Comparison of ENCODE assay signal across 19 cellular contexts in the genomic region with DNA sequence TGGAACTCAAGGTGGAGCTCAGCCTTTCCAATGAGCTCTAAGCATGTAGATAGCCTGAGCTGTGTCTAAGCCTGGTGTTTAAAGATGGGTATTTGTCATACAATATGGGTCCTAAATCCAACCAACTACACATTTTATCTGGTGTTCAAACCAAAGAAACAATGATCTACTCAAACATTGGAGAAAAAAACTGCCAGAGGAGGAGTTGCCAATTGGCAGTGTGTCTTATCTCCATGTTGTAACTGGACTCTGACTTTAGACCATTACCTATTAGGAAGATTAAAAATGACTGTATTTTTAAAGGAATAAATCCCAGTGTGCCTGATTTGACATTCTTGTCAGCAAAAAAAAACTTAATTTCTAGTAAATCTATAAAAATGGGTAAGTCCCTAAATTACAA.
DNase-seq lines count a peak whose midpoint lies in the region; ATAC-seq, FAIRE-seq and TF ChIP-seq lines count a peak whose summit lies in the region.
"Had no signal": no experiment of that assay in that cellular context is flagged by ENCODE, and none has a peak within 500 bp of the region (broad histone marks: within the 10 kb centered on the region; RNA-seq: fewer than 3 reads in every experiment).

No MANE protein-coding gene starts in this region.

- POLR2A ChIA-PET in HCT116 (lab: Charles Lee): no interaction called here

- intact Hi-C loops in HCT116 (cut with micrococcal nuclease) (no loop called here), mammary epithelial cell (cut with micrococcal nuclease) (no loop called here)

- no peak for TF ChIP-seq CTCF in HCT116 (IDR thresholded peaks at IDR 0.05 in 2 of 3, conservative IDR thresholded peaks at IDR 0.05 in 1 of 3; ENCODE audit: borderline replicate concordance in 1 of 3, insufficient read depth in 1 of 3, low read depth in 2 of 3, low read length in 2 of 3)
- no peak for TF ChIP-seq CTCF in mammary epithelial cell (conservative IDR thresholded peaks at IDR 0.05 in 1 of 2, IDR thresholded peaks at IDR 0.05 in 1 of 2; ENCODE audit: extremely low read depth in 1 of 2, insufficient read depth in 1 of 2, low read depth in 1 of 2, low read length in 2 of 2)

- no peaks in the 10 kb centered on the region for H3K9me2 ChIP-seq in HCT116 (ENCODE audit: insufficient read depth)

- H3K79me2 ChIP-seq in HCT116 (ENCODE audit: insufficient read depth, low read length): no peaks in the 10 kb centered on the region
- no peaks in the 10 kb centered on the region for H3K79me2 ChIP-seq in mammary epithelial cell (ENCODE audit: insufficient read depth, low read length)

- TF ChIP-seq POLR2A in GM12892 (IDR thresholded peaks at IDR 0.05; ENCODE audit: low read depth, low read length): no peak
- no peak for TF ChIP-seq POLR2A in HCT116 (IDR thresholded peaks at IDR 0.05; ENCODE audit: borderline replicate concordance, extremely low read depth, insufficient read depth, insufficient read length)

- no peak overlapping the region for H3K9ac ChIP-seq in HCT116 (ENCODE audit: low read length)
- no peak overlapping the region for H3K9ac ChIP-seq in mammary epithelial cell (ENCODE audit: insufficient read depth, low read length)
- H3K9ac ChIP-seq: BLaER1 had no signal

- H3K27ac ChIP-seq in HCT116 (ENCODE audit: low read depth, low read length) (no peak overlapping the region), mammary epithelial cell (ENCODE audit: insufficient read depth, low read depth, low read length) (no peak overlapping the region)
- H3K27ac ChIP-seq: BLaER1, HL-60 had no signal

- BruUV-seq in HCT116 (replicated peaks; lab: Mats Ljungman, UMichigan) (TSS peak; percentile 26), mammary epithelial cell (replicated peaks; lab: Mats Ljungman, UMichigan) (TSS peak; percentile 49)

- ATAC-seq in HCT116 (no peak), GM19351 (IDR thresholded peaks at IDR 0.05; ENCODE audit: unreplicated experiment) (no peak)
- ATAC-seq: CD8-positive, alpha-beta T cell; GM12878; GM23338 had no signal

- H3K4me3 ChIP-seq in HCT116 (replicated peaks in 1 of 2; ENCODE audit: low read depth in 1 of 2, low read length in 2 of 2): no peak overlapping the region
- H3K4me3 ChIP-seq in mammary epithelial cell (replicated peaks in 1 of 3; ENCODE audit: insufficient read depth in 1 of 3, low read depth in 2 of 3, low read length in 3 of 3): no peak overlapping the region
- H3K4me3 ChIP-seq: BLaER1, GM12878, GM23338 had no signal

- no peak overlapping the region for H3K4me2 ChIP-seq in HCT116 (ENCODE audit: low read length)
- no peak overlapping the region for H3K4me2 ChIP-seq in mammary epithelial cell (ENCODE audit: insufficient read depth, low read depth, low read length)
- H3K4me2 ChIP-seq: BLaER1, GM23338 had no signal

- H3K36me3 ChIP-seq in HCT116 (ENCODE audit: control insufficient read depth in 1 of 2, insufficient read depth in 2 of 2, low read length in 2 of 2): no peaks in the 10 kb centered on the region
- H3K36me3 ChIP-seq in mammary epithelial cell (ENCODE audit: insufficient read depth, low read length): peaks cover 1% of the 10 kb centered on the region
- H3K36me3 ChIP-seq: BLaER1 had no signal

- H3K9me3 ChIP-seq in HCT116 (ENCODE audit: control insufficient read depth in 1 of 2, insufficient read depth in 1 of 2, low read depth in 1 of 2, low read length in 2 of 2) (no peaks in the 10 kb centered on the region), mammary epithelial cell (replicated peaks; ENCODE audit: insufficient read depth, low read length) (no peaks in the 10 kb centered on the region)
- H3K9me3 ChIP-seq: BLaER1 had no signal

- H3K27me3 ChIP-seq in HCT116 (ENCODE audit: insufficient read depth, low read length): no peaks in the 10 kb centered on the region
- H3K27me3 ChIP-seq in mammary epithelial cell (ENCODE audit: insufficient read depth, low read length): no peaks in the 10 kb centered on the region
- H3K27me3 ChIP-seq: BLaER1 had no signal

- H4K20me1 ChIP-seq in HCT116 (ENCODE audit: insufficient read depth): no peaks in the 10 kb centered on the region
- H4K20me1 ChIP-seq in mammary epithelial cell (ENCODE audit: insufficient read depth, low read length): no peaks in the 10 kb centered on the region
- H4K20me1 ChIP-seq: BLaER1 had no signal

- RAD21 ChIA-PET in HCT116 (lab: Charles Lee; ENCODE audit: low non-redundant PET in 1 of 2, low total read pairs in 2 of 2, uncharacterized antibody in 2 of 2, unreplicated experiment in 2 of 2): no interaction called here

- CTCF ChIA-PET in HCT116 (lab: Charles Lee) (no interaction called here), mammary epithelial cell (lab: Charles Lee; ENCODE audit: low non-redundant PET) (interaction anchor here (0.6 kb wide), 1 partner anchor 84 kb away, joined by 3 read pairs; no protein-coding TSS in a partner anchor)

- in situ Hi-C loops in mammary epithelial cell (cut with MboI; ENCODE audit: low sequenced_read_pairs in 2 of 2): no loop called here

- dilution Hi-C loops in mammary epithelial cell (cut with HindIII; ENCODE audit: low sequenced_read_pairs): no loop called here

- DNase-seq in GM12892 (ENCODE audit: insufficient read length) (no peak), HCT116 (ENCODE audit: low read depth, low spot score) (no peak), mammary epithelial cell (no peak), T1000 (lab: John Stamatoyannopoulos, UW) (no peak), dermis blood vessel endothelial cell (no peak)
- DNase-seq: Calu3; CD8-positive, alpha-beta T cell; DMS53; DND-41; EL; HCEC 1CT; HFFc6; KBM-7 had no signal

- no peak for TF ChIP-seq RAD21 in HCT116 (IDR thresholded peaks at IDR 0.05; ENCODE audit: low read depth)

- no peaks in the 10 kb centered on the region for H3K4me1 ChIP-seq in HCT116 (ENCODE audit: control insufficient read depth in 1 of 2, insufficient read depth in 2 of 2, low read length in 2 of 2)
- no peaks in the 10 kb centered on the region for H3K4me1 ChIP-seq in mammary epithelial cell (ENCODE audit: insufficient read depth, low read length)
- H3K4me1 ChIP-seq: BLaER1 had no signal

- no peak overlapping the region for H2AFZ ChIP-seq in HCT116 (ENCODE audit: low read depth, low read length, poor library complexity, severe bottlenecking)
- H2AFZ ChIP-seq in mammary epithelial cell (ENCODE audit: low read depth, low read length): no peak overlapping the region
- H2AFZ ChIP-seq: GM23338 had no signal

- peak; percentile 17 for FAIRE-seq in GM12892 (lab: Jason Lieb, UNC)
- FAIRE-seq: H54 had no signal

TF ChIP-seq in HCT116, 20 proteins besides CTCF, POLR2A, EP300 and RAD21:
- TF ChIP-seq SIN3A (IDR thresholded peaks at IDR 0.05; ENCODE audit: low read depth) (no peak), CBX3 (IDR thresholded peaks at IDR 0.05; ENCODE audit: low read depth) (no peak), YY1 (IDR thresholded peaks at IDR 0.05; ENCODE audit: extremely low read depth, insufficient replicate concordance, low read depth, low read length) (no peak), ZNF274 (IDR thresholded peaks at IDR 0.05; ENCODE audit: low read depth, low read length) (no peak)
